Comparison of ENCODE assay signal across 8 cellular contexts in the genomic region with DNA sequence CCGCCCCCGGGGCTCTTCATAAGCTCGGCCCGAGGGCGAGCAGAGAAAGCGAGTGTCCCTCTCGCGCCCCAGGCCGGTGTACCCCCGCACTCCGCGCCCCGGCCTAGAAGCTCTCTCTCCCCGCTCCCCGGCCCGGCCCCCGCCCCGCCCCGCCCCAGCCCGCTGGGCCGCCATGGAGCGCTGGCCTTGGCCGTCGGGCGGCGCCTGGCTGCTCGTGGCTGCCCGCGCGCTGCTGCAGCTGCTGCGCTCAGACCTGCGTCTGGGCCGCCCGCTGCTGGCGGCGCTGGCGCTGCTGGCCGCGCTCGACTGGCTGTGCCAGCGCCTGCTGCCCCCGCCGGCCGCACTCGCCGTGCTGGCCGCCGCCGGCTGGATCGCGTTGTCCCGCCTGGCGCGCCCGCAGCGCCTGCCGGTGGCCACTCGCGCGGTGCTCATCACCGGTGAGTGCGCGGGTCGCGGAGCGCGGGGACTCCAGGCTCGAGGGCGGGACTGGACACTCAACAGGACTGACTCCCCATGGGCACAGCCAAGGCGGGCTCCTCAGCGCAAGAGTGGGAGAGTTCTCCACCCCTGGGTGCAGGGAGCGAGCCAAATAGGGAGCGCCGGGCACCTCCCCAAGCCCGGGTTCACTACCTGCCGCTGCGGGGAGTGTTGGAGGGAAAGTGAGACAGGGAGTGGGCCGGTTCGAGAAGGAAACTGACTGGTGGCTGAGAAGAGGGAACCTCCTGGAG. TPM values are rescaled to one million over a fixed set of nuclear protein-coding genes. Genes with fewer than 3 reads are reported as not detected.
DNase-seq lines count a peak whose midpoint lies in the region; ATAC-seq lines count a peak whose summit lies in the region.

HSD11B2 (plus strand) TSS at position 45 of the 728 bp plus-strand sequence; CDS start at position 173, 128 bp downstream.

- H3K4me3 Mint-ChIP-seq in activated naive CD8-positive, alpha-beta T cell treated with anti-CD3 and anti-CD28 coated beads, Interleukin-2, amount 10 ng/mL, durations not matched to agents 7 days and 5 days, result peak within 1 kb of the TSS; percentile 77

- DNase-seq in SHP77 (lab: John Stamatoyannopoulos, UW) (peak; percentile 41 to 62), SHP77 treated with DMSO at 0.1 percent for 48 hours (lab: John Stamatoyannopoulos, UW) (no peak), NCI-H774 (lab: John Stamatoyannopoulos, UW) (peak; percentile 8), left ventricle myocardium superior (peak; percentile 76), posterior cingulate gyrus (peak in 8 of 10 donors; percentile 24 to 93 (median 44))
- DNase-seq in activated naive CD8-positive, alpha-beta T cell treated with anti-CD3 and anti-CD28 coated beads, Interleukin-2, amount 10 ng/mL, durations not matched to agents 7 days and 5 days, result peak; percentile 62

- no peaks in the 10 kb centered on the region for H3K36me3 Mint-ChIP-seq in activated naive CD8-positive, alpha-beta T cell treated with anti-CD3 and anti-CD28 coated beads, Interleukin-2, amount 10 ng/mL, durations not matched to agents 7 days and 5 days

- no peak within 1 kb of the TSS for H3K27ac Mint-ChIP-seq in activated naive CD8-positive, alpha-beta T cell treated with anti-CD3 and anti-CD28 coated beads, Interleukin-2, amount 10 ng/mL, durations not matched to agents 7 days and 5 days

- intact Hi-C loops in left ventricle myocardium superior (cut with micrococcal nuclease) (no loop called here), posterior cingulate gyrus (cut with DNase I) (loop anchor here (5.0 kb wide), 1 partner anchor 36 kb away; no protein-coding TSS in a partner anchor)

- POLR2A ChIA-PET in activated naive CD8-positive, alpha-beta T cell treated with anti-CD3 and anti-CD28 coated beads, Interleukin-2, amount 10 ng/mL, durations not matched to agents 7 days and 5 days (lab: Charles Lee), result no interaction called here

- peak; percentile 46 for ATAC-seq in activated naive CD8-positive, alpha-beta T cell treated with anti-CD3 and anti-CD28 coated beads, Interleukin-2, amount 10 ng/mL, durations not matched to agents 7 days and 5 days (ENCODE audit: low read depth)
- ATAC-seq in left ventricle myocardium superior (peak; percentile 69), GM19395 (IDR thresholded peaks at IDR 0.05; ENCODE audit: unreplicated experiment) (no peak), HG02678 (IDR thresholded peaks at IDR 0.05; ENCODE audit: unreplicated experiment) (no peak)

- peaks cover 7% of the 10 kb centered on the region for H3K4me1 Mint-ChIP-seq in activated naive CD8-positive, alpha-beta T cell treated with anti-CD3 and anti-CD28 coated beads, Interleukin-2, amount 10 ng/mL, durations not matched to agents 7 days and 5 days

- H3K27me3 Mint-ChIP-seq in activated naive CD8-positive, alpha-beta T cell treated with anti-CD3 and anti-CD28 coated beads, Interleukin-2, amount 10 ng/mL, durations not matched to agents 7 days and 5 days, result peaks cover 38% of the 10 kb centered on the region

- H3K9me3 Mint-ChIP-seq in activated naive CD8-positive, alpha-beta T cell treated with anti-CD3 and anti-CD28 coated beads, Interleukin-2, amount 10 ng/mL, durations not matched to agents 7 days and 5 days, result no peaks in the 10 kb centered on the region

RNA-seq across cellular contexts. Expression of gene HSD11B2, which starts in this region (rescaled TPM):
- not detected for total RNA-seq in activated naive CD8-positive, alpha-beta T cell treated with anti-CD3 and anti-CD28 coated beads, Interleukin-2, amount 10 ng/mL, durations not matched to agents 7 days and 5 days
- 0.89 TPM for total RNA-seq in left ventricle myocardium superior

Comparison
In these comparisons a context has a peak if more than half of its experiments do, and no peak if none do; other contexts are left out.
1. Peak in DNase-seq and ATAC-seq in activated naive CD8-positive, alpha-beta T cell treated with anti-CD3 and anti-CD28 coated beads, Interleukin-2, amount 10 ng/mL, durations not matched to agents 7 days and 5 days; RNA of the gene not detected or under 1 TPM.
2. Peak in DNase-seq and ATAC-seq in left ventricle myocardium superior; RNA of the gene not detected or under 1 TPM.